Comparison of ENCODE assay signal across 9 cellular contexts in genomic region chr19:45402469-45403070, GRCh38. TPM values are rescaled to one million over a fixed set of nuclear protein-coding genes. Genes with fewer than 3 reads are reported as not detected.
DNase-seq lines count a peak whose midpoint lies in the region; ATAC-seq and TF ChIP-seq lines count a peak whose summit lies in the region.
"Had no signal": no experiment of that assay in that cellular context is flagged by ENCODE, and none has a peak within 500 bp of the region (broad histone marks: within the 10 kb centered on the region; RNA-seq: fewer than 3 reads in every experiment).

No MANE protein-coding gene starts in this region.

- CTCF ChIA-PET in activated naive CD4-positive, alpha-beta T cell treated with anti-CD3 and anti-CD28 coated beads, Interleukin-2, amount 10 ng/mL, durations not matched to agents 7 days and 5 days (lab: Charles Lee): interaction anchor here (0.7 to 3.7 kb wide), 3 partner anchors 15 to 77 kb away, joined by 3 to 30 read pairs (median 3); no protein-coding TSS in a partner anchor

- no peaks in the 10 kb centered on the region for H3K9me3 Mint-ChIP-seq in activated CD4-positive, alpha-beta T cell treated with anti-CD3 and anti-CD28 coated beads, Interleukin-2, amount 10 ng/mL, durations not matched to agents 24 days and 14 days
- no peaks in the 10 kb centered on the region for H3K9me3 Mint-ChIP-seq in activated naive CD4-positive, alpha-beta T cell treated with anti-CD3 and anti-CD28 coated beads, Interleukin-2, amount 10 ng/mL, durations not matched to agents 7 days and 5 days
- H3K9me3 Mint-ChIP-seq: CD4-positive, alpha-beta T cell had no signal

- TF ChIP-seq CTCF in tibial nerve (IDR thresholded peaks at IDR 0.05): peak in 4 of 5 experiments; percentile 25 to 44 (median 40)

- H3K4me3 ChIP-seq in tibial nerve: no peak overlapping the region

- no peak overlapping the region for H3K27ac Mint-ChIP-seq in activated CD4-positive, alpha-beta T cell treated with anti-CD3 and anti-CD28 coated beads, Interleukin-2, amount 10 ng/mL, durations not matched to agents 24 days and 14 days
- H3K27ac Mint-ChIP-seq in activated naive CD4-positive, alpha-beta T cell treated with anti-CD3 and anti-CD28 coated beads, Interleukin-2, amount 10 ng/mL, durations not matched to agents 7 days and 5 days: no peak overlapping the region
- H3K27ac Mint-ChIP-seq: CD4-positive, alpha-beta T cell had no signal

- no peaks in the 10 kb centered on the region for H3K36me3 ChIP-seq in tibial nerve

- peaks cover 9% of the 10 kb centered on the region for H3K36me3 Mint-ChIP-seq in activated CD4-positive, alpha-beta T cell treated with anti-CD3 and anti-CD28 coated beads, Interleukin-2, amount 10 ng/mL, durations not matched to agents 24 days and 14 days (ENCODE audit: low read depth)
- H3K36me3 Mint-ChIP-seq in activated naive CD4-positive, alpha-beta T cell treated with anti-CD3 and anti-CD28 coated beads, Interleukin-2, amount 10 ng/mL, durations not matched to agents 7 days and 5 days: peaks cover 9% of the 10 kb centered on the region

- intact Hi-C loops in activated CD4-positive, alpha-beta T cell treated with anti-CD3 and anti-CD28 coated beads, Interleukin-2, amount 10 ng/mL, durations not matched to agents 24 days and 14 days (cut with micrococcal nuclease): no loop called here

- DNase-seq in activated CD4-positive, alpha-beta T cell treated with anti-CD3 and anti-CD28 coated beads, Interleukin-2, amount 10 ng/mL, durations not matched to agents 24 days and 14 days: peak; percentile 74
- DNase-seq in activated CD4-positive, alpha-beta T cell treated with anti-CD3 and anti-CD28 coated beads for 4 hours: no peak
- DNase-seq in activated naive CD4-positive, alpha-beta T cell treated with anti-CD3 and anti-CD28 coated beads, Interleukin-2, amount 10 ng/mL, durations not matched to agents 7 days and 5 days: peak; percentile 50
- DNase-seq in iPS-NIHi7 (ENCODE audit: extremely low spot score) (peak; percentile 81), tibial nerve (ENCODE audit: low spot score in 2 of 2) (no peak), NCI-H1436 treated with DMSO at 0.1 percent for 48 hours (lab: John Stamatoyannopoulos, UW) (no peak), kidney glomerular epithelial cell (lab: John Stamatoyannopoulos, UW) (no peak)

- peak overlapping the region in 2 of 4 donors; percentile 14 to 25 for H3K27ac ChIP-seq in tibial nerve

- peaks cover 5 to 36% of the 10 kb centered on the region in 2 donors for H3K27me3 ChIP-seq in tibial nerve

- ATAC-seq in HG02642 (IDR thresholded peaks at IDR 0.05; ENCODE audit: poor library complexity, unreplicated experiment): no peak

- H3K4me1 Mint-ChIP-seq in activated CD4-positive, alpha-beta T cell treated with anti-CD3 and anti-CD28 coated beads, Interleukin-2, amount 10 ng/mL, durations not matched to agents 24 days and 14 days: peaks cover 35% of the 10 kb centered on the region
- H3K4me1 Mint-ChIP-seq in activated naive CD4-positive, alpha-beta T cell treated with anti-CD3 and anti-CD28 coated beads, Interleukin-2, amount 10 ng/mL, durations not matched to agents 7 days and 5 days: peaks cover 53% of the 10 kb centered on the region

- no peaks in the 10 kb centered on the region for H3K9me3 ChIP-seq in tibial nerve

- H3K4me3 Mint-ChIP-seq in activated CD4-positive, alpha-beta T cell treated with anti-CD3 and anti-CD28 coated beads, Interleukin-2, amount 10 ng/mL, durations not matched to agents 24 days and 14 days: no peak overlapping the region
- H3K4me3 Mint-ChIP-seq in activated naive CD4-positive, alpha-beta T cell treated with anti-CD3 and anti-CD28 coated beads, Interleukin-2, amount 10 ng/mL, durations not matched to agents 7 days and 5 days: no peak overlapping the region

- WGBS in tibial nerve, 2 donors: 17 to 41% methylated on average over 4 to 26 of the region's 32 CpGs

- TF ChIP-seq EP300 in tibial nerve (IDR thresholded peaks at IDR 0.05): no peak

- peaks cover 18% of the 10 kb centered on the region for H3K27me3 Mint-ChIP-seq in activated CD4-positive, alpha-beta T cell treated with anti-CD3 and anti-CD28 coated beads, Interleukin-2, amount 10 ng/mL, durations not matched to agents 24 days and 14 days
- peaks cover 69% of the 10 kb centered on the region for H3K27me3 Mint-ChIP-seq in activated naive CD4-positive, alpha-beta T cell treated with anti-CD3 and anti-CD28 coated beads, Interleukin-2, amount 10 ng/mL, durations not matched to agents 7 days and 5 days

- TF ChIP-seq POLR2A in tibial nerve (IDR thresholded peaks at IDR 0.05): no peak

- peaks cover 0 to 63% (median 22%) of the 10 kb centered on the region in 4 donors for H3K4me1 ChIP-seq in tibial nerve

RNA-seq across cellular contexts. Expression of gene PPP1R13L, which starts 2.3 kb away (rescaled TPM):
- total RNA-seq in activated CD4-positive, alpha-beta T cell treated with anti-CD3 and anti-CD28 coated beads, Interleukin-2, amount 10 ng/mL, durations not matched to agents 24 days and 14 days: 12.7 and 13.4 TPM in 2 replicates
- 10 to 100 TPM; 10.0 to 27.9 (median 17.1) TPM for total RNA-seq in tibial nerve

RNA-seq across cellular contexts. Expression of gene POLR1G, which starts 3.9 kb away (rescaled TPM):
- 25.3 and 26.5 TPM in 2 replicates for total RNA-seq in activated CD4-positive, alpha-beta T cell treated with anti-CD3 and anti-CD28 coated beads, Interleukin-2, amount 10 ng/mL, durations not matched to agents 24 days and 14 days
- 10 to 100 TPM in 1 of 4 donors, 1 to 10 TPM in 3; 2.2 to 10.8 (median 6.2) TPM for total RNA-seq in tibial nerve

RNA-seq across cellular contexts. Expression of gene ERCC1, which starts 21.1 kb away (rescaled TPM):
- 123 and 124 TPM in 2 replicates for total RNA-seq in activated CD4-positive, alpha-beta T cell treated with anti-CD3 and anti-CD28 coated beads, Interleukin-2, amount 10 ng/mL, durations not matched to agents 24 days and 14 days
- total RNA-seq in tibial nerve: 100 to 1,000 TPM in 2 of 4 donors, 10 to 100 TPM in 2; 95.5 to 161 (median 99.2) TPM

RNA-seq across cellular contexts. Expression of gene ERCC2, which starts 32.2 kb away (rescaled TPM):
- total RNA-seq in activated CD4-positive, alpha-beta T cell treated with anti-CD3 and anti-CD28 coated beads, Interleukin-2, amount 10 ng/mL, durations not matched to agents 24 days and 14 days: 30.9 and 33.6 TPM in 2 replicates
- 10 to 100 TPM in 3 of 4 donors, 1 to 10 TPM in 1; 9.4 to 19.5 (median 17.6) TPM for total RNA-seq in tibial nerve

Comparison
In these comparisons a context has a peak if more than half of its experiments do, and no peak if none do; other contexts are left out.
1. DNase-seq: peak in activated CD4-positive, alpha-beta T cell treated with anti-CD3 and anti-CD28 coated beads, Interleukin-2, amount 10 ng/mL, durations not matched to agents 24 days and 14 days (single experiment), activated naive CD4-positive, alpha-beta T cell treated with anti-CD3 and anti-CD28 coated beads, Interleukin-2, amount 10 ng/mL, durations not matched to agents 7 days and 5 days (single experiment) and iPS-NIHi7 (single experiment); none in activated CD4-positive, alpha-beta T cell treated with anti-CD3 and anti-CD28 coated beads for 4 hours (0 of 2), tibial nerve (0 of 2), NCI-H1436 treated with DMSO at 0.1 percent for 48 hours (single experiment) and kidney glomerular epithelial cell (single experiment).